12 cellular contexts compared by ENCODE assay signal in genomic region chr19:1410789-1411188, GRCh38. TPM values are rescaled to one million over a fixed set of nuclear protein-coding genes. Genes with fewer than 3 reads are reported as not detected.
DNase-seq lines count a peak whose midpoint lies in the region; ATAC-seq, FAIRE-seq and TF ChIP-seq lines count a peak whose summit lies in the region.
"Had no signal": no experiment of that assay in that cellular context is flagged by ENCODE, and none has a peak within 500 bp of the region (broad histone marks: within the 10 kb centered on the region; RNA-seq: fewer than 3 reads in every experiment).

No MANE protein-coding gene starts in this region.

- H3K9me2 ChIP-seq in GM23338 (ENCODE audit: insufficient read depth) = no peaks in the 10 kb centered on the region

- H3K27ac ChIP-seq in GM23338 (ENCODE audit: low read depth) = peak overlapping the region; percentile 85
- peak overlapping the region; percentile 89 to 98 (median 94) for H3K27ac ChIP-seq in gastrocnemius medialis

- H3K27me3 Mint-ChIP-seq in GM23338 (ENCODE audit: insufficient read depth, low read depth, poor library complexity) = peaks cover 30% of the 10 kb centered on the region
- H3K27me3 Mint-ChIP-seq in WTC11 (ENCODE audit: low read depth) = no peaks in the 10 kb centered on the region

- intact Hi-C loops in gastrocnemius medialis (cut with DNase I; ENCODE audit: low total_unique reads) = loop anchor here (10.0 kb wide), 1 partner anchor 654 kb away; no protein-coding TSS in a partner anchor

- peaks cover 10% of the 10 kb centered on the region for H3F3A ChIP-seq in GM23338 (replicated peaks; ENCODE audit: low read depth)

- POLR2A ChIA-PET in WTC11 (lab: Charles Lee) = no interaction called here

- TF ChIP-seq POLR2A in gastrocnemius medialis (IDR thresholded peaks at IDR 0.05) = no peak
- TF ChIP-seq POLR2A in GM12892 (IDR thresholded peaks at IDR 0.05; ENCODE audit: low read depth, low read length) = no peak

- H3K27ac Mint-ChIP-seq in GM23338 = peak overlapping the region; percentile 78
- H3K27ac Mint-ChIP-seq in WTC11 = peak overlapping the region; percentile 95

- DNase-seq in GM23338 (ENCODE audit: low spot score) = no peak
- no peak for DNase-seq in WTC11 (ENCODE audit: low spot score)
- DNase-seq in epithelial cell of proximal tubule (ENCODE audit: low read depth) = no peak
- no peak for DNase-seq in gastrocnemius medialis
- DNase-seq in left lobe of liver (ENCODE audit: low spot score) = no peak
- DNase-seq in COR-L47 (lab: John Stamatoyannopoulos, UW) = no peak
- no peak for DNase-seq in dermis blood vessel endothelial cell
- no peak for DNase-seq in GM12892 (ENCODE audit: insufficient read length)
- DNase-seq: activated CD4-positive, alpha-beta T cell treated with anti-CD3 and anti-CD28 coated beads for 1 hour; Karpas-422; NK-92 treated with Interleukin-12 subunit alpha and Interleukin-12 subunit beta, amount 100 ng/mL, for 24 hours had no signal

- FAIRE-seq in GM12892 (lab: Jason Lieb, UNC) = no peak
- FAIRE-seq: endometrium had no signal

- peaks cover 48% of the 10 kb centered on the region for H3K4me1 Mint-ChIP-seq in GM23338
- H3K4me1 Mint-ChIP-seq in WTC11 = peaks cover 61% of the 10 kb centered on the region

- CTCF ChIA-PET in WTC11 (lab: Charles Lee) = no interaction called here

- no peak overlapping the region for H2AFZ ChIP-seq in GM23338

- TF ChIP-seq CTCF in GM23338 (conservative IDR thresholded peaks at IDR 0.05; ENCODE audit: low read depth in 2 of 2) (no peak), WTC11 (IDR thresholded peaks at IDR 0.05) (no peak), epithelial cell of proximal tubule (conservative IDR thresholded peaks at IDR 0.05; ENCODE audit: low read depth, low read length) (no peak), gastrocnemius medialis (IDR thresholded peaks at IDR 0.05 in 4 of 5, conservative IDR thresholded peaks at IDR 0.05 in 1 of 5) (no peak)

- H4K20me1 ChIP-seq in GM23338 (replicated peaks; ENCODE audit: insufficient read depth) = peaks cover 49% of the 10 kb centered on the region

- H3K36me3 ChIP-seq in GM23338 (ENCODE audit: insufficient read depth) (no peaks in the 10 kb centered on the region), gastrocnemius medialis (no peaks in the 10 kb centered on the region)

- peak overlapping the region; percentile 96; the same call in 1 of the 2 replicates for H3K4me2 ChIP-seq in GM23338

- H3K4me3 Mint-ChIP-seq in GM23338 (peak overlapping the region; percentile 95), WTC11 (peak overlapping the region; percentile 95)

- in situ Hi-C loops in gastrocnemius medialis (cut with MboI; ENCODE audit: low sequenced_read_pairs in 4 of 4) = no loop called here

- no peaks in the 10 kb centered on the region for H3K27me3 ChIP-seq in GM23338 (ENCODE audit: insufficient read depth)
- H3K27me3 ChIP-seq in gastrocnemius medialis = no peaks in the 10 kb centered on the region

- peaks cover 32% of the 10 kb centered on the region for H3K36me3 Mint-ChIP-seq in GM23338 (ENCODE audit: low read depth)
- peaks cover 26% of the 10 kb centered on the region for H3K36me3 Mint-ChIP-seq in WTC11

- H3K4me1 ChIP-seq in GM23338 (ENCODE audit: insufficient read depth) = peaks cover 26% of the 10 kb centered on the region
- H3K4me1 ChIP-seq in gastrocnemius medialis = peaks cover 66 to 69% of the 10 kb centered on the region in 2 donors

- 0 out of 2 replicates have a peak overlapping the region, but pooled peaks have one; percentile 17 for H3K4me3 ChIP-seq in GM23338
- peak overlapping the region; percentile 93 for H3K4me3 ChIP-seq in epithelial cell of proximal tubule (ENCODE audit: low read depth, low read length)
- H3K4me3 ChIP-seq in gastrocnemius medialis = peak overlapping the region in 2 of 4 donors; percentile 5 to 7

- H3K79me2 ChIP-seq in GM23338 (replicated peaks; ENCODE audit: insufficient read depth) = peaks cover 80% of the 10 kb centered on the region

- H3K9me3 Mint-ChIP-seq in GM23338 (no peaks in the 10 kb centered on the region), WTC11 (no peaks in the 10 kb centered on the region)

- H3K9me3 ChIP-seq in gastrocnemius medialis = no peaks in the 10 kb centered on the region

- ATAC-seq in GM23338 = no peak
- ATAC-seq in WTC11 = no peak
- no peak for ATAC-seq in gastrocnemius medialis
- ATAC-seq in left lobe of liver = no peak

TF ChIP-seq in GM23338, 12 proteins besides CTCF, POLR2A, EP300 and RAD21 (continues in another document):
- TF ChIP-seq JUNB (IDR thresholded peaks at IDR 0.05; ENCODE audit: unreplicated experiment) (no peak), STAT1 (IDR thresholded peaks at IDR 0.05; ENCODE audit: unreplicated experiment) (no peak)

TF ChIP-seq in WTC11, 78 proteins besides CTCF, POLR2A, EP300 and RAD21 (continues in another document):
- TF ChIP-seq ZNF232 (CRISPR knock-in tag; IDR thresholded peaks at IDR 0.05) (no peak), IRF2 (CRISPR knock-in tag; IDR thresholded peaks at IDR 0.05; ENCODE audit: borderline replicate concordance, low read depth) (no peak), AFF4 (CRISPR knock-in tag; IDR thresholded peaks at IDR 0.05; ENCODE audit: borderline replicate concordance) (no peak)

RNA-seq across cellular contexts. Expression of gene DAZAP1, which starts 3.4 kb away (rescaled TPM):
- total RNA-seq in GM23338 (2014; rRNA removed; shearing (Covaris generic)) = 180 and 194 TPM in 2 replicates
- 44.1 and 48.1 TPM in 2 replicates for polyA plus RNA-seq in GM23338 (2016; fragmentation: Nextera tagmentation; extraction: Ambion mirVana)
- total RNA-seq in WTC11 (2021) (338 to 360 TPM (median 339 TPM) in 3 replicates), epithelial cell of proximal tubule (53.8 and 136 TPM in 2 replicates), gastrocnemius medialis (10 to 100 TPM; 53.7 to 74.1 (median 63.4) TPM), left lobe of liver (48.1 TPM), dermis blood vessel endothelial cell (58.0 and 104 TPM in 2 replicates)
- polyA plus RNA-seq in GM12892 (2012; ENCODE audit: missing spikeins) = 74.9 TPM

RNA-seq across cellular contexts. Expression of gene GAMT, which starts 9.4 kb away (rescaled TPM):
- 21.5 and 27.3 TPM in 2 replicates for total RNA-seq in GM23338 (2014; rRNA removed; shearing (Covaris generic))
- 33.6 and 36.9 TPM in 2 replicates for polyA plus RNA-seq in GM23338 (2016; fragmentation: Nextera tagmentation; extraction: Ambion mirVana)
- total RNA-seq in WTC11 (2021) (27.7 to 33.6 TPM (median 28.9 TPM) in 3 replicates), epithelial cell of proximal tubule (22.5 and 29.2 TPM in 2 replicates), gastrocnemius medialis (100 to 1,000 TPM; 269 to 421 (median 373) TPM), left lobe of liver (214 TPM), dermis blood vessel endothelial cell (10.7 and 14.8 TPM in 2 replicates)
- 12.3 TPM for polyA plus RNA-seq in GM12892 (2012; ENCODE audit: missing spikeins)

RNA-seq across cellular contexts. Expression of gene NDUFS7, which starts 27.1 kb away (rescaled TPM):
- 128 and 132 TPM in 2 replicates for total RNA-seq in GM23338 (2014; rRNA removed; shearing (Covaris generic))
- 201 and 203 TPM in 2 replicates for polyA plus RNA-seq in GM23338 (2016; fragmentation: Nextera tagmentation; extraction: Ambion mirVana)
- 136 to 149 TPM (median 139 TPM) in 3 replicates for total RNA-seq in WTC11 (2021)
- total RNA-seq in epithelial cell of proximal tubule = 138 and 174 TPM in 2 replicates
- total RNA-seq in gastrocnemius medialis = 100 to 1,000 TPM; 259 to 497 (median 377) TPM
- 105 TPM for total RNA-seq in left lobe of liver
- total RNA-seq in dermis blood vessel endothelial cell = 98.8 and 104 TPM in 2 replicates
- polyA plus RNA-seq in GM12892 (2012; ENCODE audit: missing spikeins) = 13.5 TPM

RNA-seq across cellular contexts. Expression of gene RPS15, which starts 27.4 kb away (rescaled TPM):
- 2,953 and 3,723 TPM in 2 replicates for total RNA-seq in GM23338 (2014; rRNA removed; shearing (Covaris generic))
- polyA plus RNA-seq in GM23338 (2016; fragmentation: Nextera tagmentation; extraction: Ambion mirVana) = 3,861 and 4,267 TPM in 2 replicates
- total RNA-seq in WTC11 (2021) = 1,932 to 2,169 TPM (median 2,158 TPM) in 3 replicates
- 2,061 and 3,361 TPM in 2 replicates for total RNA-seq in epithelial cell of proximal tubule
- 1,000 to 10,000 TPM; 2,323 to 3,835 (median 2,607) TPM for total RNA-seq in gastrocnemius medialis
- total RNA-seq in left lobe of liver = 410 TPM
- 380 and 637 TPM in 2 replicates for total RNA-seq in dermis blood vessel endothelial cell
- polyA plus RNA-seq in GM12892 (2012; ENCODE audit: missing spikeins) = 1,490 TPM

RNA-seq across cellular contexts. Expression of gene APC2, which starts 39.1 kb away (rescaled TPM):
- 14.3 and 18.3 TPM in 2 replicates for total RNA-seq in GM23338 (2014; rRNA removed; shearing (Covaris generic))
- 1.4 TPM in 2 replicates for polyA plus RNA-seq in GM23338 (2016; fragmentation: Nextera tagmentation; extraction: Ambion mirVana)
- total RNA-seq in WTC11 (2021) (1.0 to 1.4 TPM (median 1.1 TPM) in 3 replicates), epithelial cell of proximal tubule (not detected in 2 replicates), gastrocnemius medialis (under 1 TPM in 1 of 4 donors, not detected in 3; 0.04 TPM), left lobe of liver (0.13 TPM), dermis blood vessel endothelial cell (0.23 and 0.34 TPM in 2 replicates)
- 0.23 TPM for polyA plus RNA-seq in GM12892 (2012; ENCODE audit: missing spikeins)
